In genomic region chr6:2436391-2437154, GRCh38 we compare ENCODE assay signal across 15 cellular contexts.
A peak's percentile ranks its signal among the peaks of the same experiment; 100 is the strongest.
DNase-seq lines count a peak whose midpoint lies in the region; ATAC-seq and TF ChIP-seq lines count a peak whose summit lies in the region.
"Had no signal": no experiment of that assay in that cellular context is flagged by ENCODE, and none has a peak within 500 bp of the region (broad histone marks: within the 10 kb centered on the region; RNA-seq: fewer than 3 reads in every experiment).

No MANE protein-coding gene starts in this region.

- H3K36me3 ChIP-seq in IMR-90 (ENCODE audit: control insufficient read depth, insufficient read depth, low read length), result no peaks in the 10 kb centered on the region
- H3K36me3 ChIP-seq in naive thymus-derived CD4-positive, alpha-beta T cell (ENCODE audit: control insufficient read depth in 2 of 3, insufficient read depth in 3 of 3, low read length in 3 of 3), result no peaks in the 10 kb centered on the region

- H3K27me3 ChIP-seq in IMR-90 (ENCODE audit: control insufficient read depth, insufficient read depth, low read length), result no peaks in the 10 kb centered on the region
- no peaks in the 10 kb centered on the region for H3K27me3 ChIP-seq in naive thymus-derived CD4-positive, alpha-beta T cell (ENCODE audit: control insufficient read depth in 2 of 2, insufficient read depth in 2 of 2, low read length in 2 of 2)

- H4K91ac ChIP-seq in IMR-90 (ENCODE audit: insufficient read depth, low read depth, low read length), result no peak overlapping the region

- no peaks in the 10 kb centered on the region for H3K79me1 ChIP-seq in IMR-90 (ENCODE audit: low read depth in 1 of 2, low read length in 2 of 2)

- no peak for TF ChIP-seq POLR2A in IMR-90 (IDR thresholded peaks at IDR 0.05; ENCODE audit: low read depth, low read length)

- H3K4me1 Mint-ChIP-seq in chondrocyte (ENCODE audit: low read depth) (peaks cover 49% of the 10 kb centered on the region), nephron (peaks cover 46% of the 10 kb centered on the region), osteocyte (ENCODE audit: unreplicated experiment) (peaks cover 45% of the 10 kb centered on the region)
- H3K4me1 Mint-ChIP-seq in naive thymus-derived CD4-positive, alpha-beta T cell, result no peaks in the 10 kb centered on the region
- H3K4me1 Mint-ChIP-seq: CD4-positive, alpha-beta memory T cell had no signal

- H3K23ac ChIP-seq in IMR-90 (ENCODE audit: low read depth, low read length), result no peak overlapping the region

- dilution Hi-C loops in IMR-90 (cut with HindIII; ENCODE audit: low sequenced_read_pairs, unreplicated experiment), result no loop called here

- no peak overlapping the region for H2BK5ac ChIP-seq in IMR-90 (ENCODE audit: low read depth, low read length, poor library complexity, severe bottlenecking)

- no peaks in the 10 kb centered on the region for H3K9me3 ChIP-seq in IMR-90 (ENCODE audit: control insufficient read depth, insufficient read depth, low read length)
- no peaks in the 10 kb centered on the region for H3K9me3 ChIP-seq in naive thymus-derived CD4-positive, alpha-beta T cell (ENCODE audit: control insufficient read depth in 2 of 3, low read length in 3 of 3)

- H4K5ac ChIP-seq in IMR-90 (ENCODE audit: low read depth, low read length), result no peak overlapping the region

- 0 out of 2 replicates have a peak overlapping the region, but pooled peaks have one; percentile 35 for H2AK5ac ChIP-seq in IMR-90 (ENCODE audit: low read depth, low read length)

- TF ChIP-seq CTCF in IMR-90 (conservative IDR thresholded peaks at IDR 0.05; ENCODE audit: low read depth, low read length), result no peak
- TF ChIP-seq CTCF in chondrocyte (IDR thresholded peaks at IDR 0.05), result no peak
- TF ChIP-seq CTCF in nephron (IDR thresholded peaks at IDR 0.05; ENCODE audit: unreplicated experiment in 3 of 3), result no peak
- no peak for TF ChIP-seq CTCF in osteocyte (IDR thresholded peaks at IDR 0.05)

- no peaks in the 10 kb centered on the region for H3K27me3 Mint-ChIP-seq in chondrocyte (ENCODE audit: low read depth)
- H3K27me3 Mint-ChIP-seq in nephron (ENCODE audit: low read depth), result peaks cover 9% of the 10 kb centered on the region
- H3K27me3 Mint-ChIP-seq in osteocyte (ENCODE audit: unreplicated experiment), result no peaks in the 10 kb centered on the region
- H3K27me3 Mint-ChIP-seq in naive thymus-derived CD4-positive, alpha-beta T cell, result peaks cover 0 to 13% (median 0%) of the 10 kb centered on the region in 5 donors

- in situ Hi-C loops in IMR-90 (cut with MboI; ENCODE audit: low sequenced_read_pairs), result no loop called here

- no peak overlapping the region for H3K14ac ChIP-seq in IMR-90 (replicated peaks; ENCODE audit: low read depth, low read length)

- peaks cover 21% of the 10 kb centered on the region for H3K4me1 ChIP-seq in IMR-90 (ENCODE audit: control insufficient read depth, insufficient read depth, low read length)
- H3K4me1 ChIP-seq in naive thymus-derived CD4-positive, alpha-beta T cell (ENCODE audit: control insufficient read depth in 2 of 2, insufficient read depth in 2 of 2, low read length in 2 of 2), result no peaks in the 10 kb centered on the region

- H4K8ac ChIP-seq in IMR-90 (ENCODE audit: low read depth in 2 of 2, low read length in 2 of 2), result no peak overlapping the region

- H3K9me3 Mint-ChIP-seq in chondrocyte (ENCODE audit: low read depth), result no peaks in the 10 kb centered on the region
- no peaks in the 10 kb centered on the region for H3K9me3 Mint-ChIP-seq in nephron
- H3K9me3 Mint-ChIP-seq in osteocyte (ENCODE audit: unreplicated experiment), result no peaks in the 10 kb centered on the region
- peaks cover 0 to 3% (median 0%) of the 10 kb centered on the region in 11 donors for H3K9me3 Mint-ChIP-seq in naive thymus-derived CD4-positive, alpha-beta T cell
- H3K9me3 Mint-ChIP-seq: CD4-positive, alpha-beta memory T cell had no signal

- H3K18ac ChIP-seq in IMR-90 (ENCODE audit: low read depth, low read length), result no peak overlapping the region

- no peaks in the 10 kb centered on the region for H4K20me1 ChIP-seq in IMR-90 (ENCODE audit: insufficient read depth, low read length)

- no peak overlapping the region for H3K4ac ChIP-seq in IMR-90 (ENCODE audit: low read depth, low read length)

- no peak overlapping the region for H2BK20ac ChIP-seq in IMR-90 (ENCODE audit: low read depth, low read length)

- no peak overlapping the region for H2BK120ac ChIP-seq in IMR-90 (ENCODE audit: low read depth, low read length)

- no peak overlapping the region for H3K9ac ChIP-seq in IMR-90 (ENCODE audit: low read depth, low read length)
- H3K9ac ChIP-seq: GM23248 had no signal

- CTCF ChIA-PET in IMR-90 (lab: Yijun Ruan, JAX), result no interaction called here
- CTCF ChIA-PET in naive thymus-derived CD4-positive, alpha-beta T cell (lab: Charles Lee), result no interaction called here

- no peak overlapping the region for H3K56ac ChIP-seq in IMR-90 (ENCODE audit: extremely low read depth, insufficient read depth, low read length)

- DNase-seq in IMR-90, result no peak
- peak; percentile 82 for DNase-seq in chondrocyte (ENCODE audit: low spot score)
- no peak for DNase-seq in osteocyte (ENCODE audit: extremely low spot score, unreplicated experiment)
- no peak for DNase-seq in posterior vena cava (ENCODE audit: low spot score)
- no peak for DNase-seq in naive thymus-derived CD4-positive, alpha-beta T cell
- DNase-seq in NCI-H526 (lab: John Stamatoyannopoulos, UW), result no peak
- DNase-seq: C1 segment of cervical spinal cord; CD4-positive, alpha-beta memory T cell; COR-L47; DMS153; DND-41; GM23248; H7; HCEC 1CT had no signal

- no peak overlapping the region for H3K4me3 Mint-ChIP-seq in chondrocyte (ENCODE audit: unreplicated experiment)
- H3K4me3 Mint-ChIP-seq in nephron, result no peak overlapping the region
- no peak overlapping the region for H3K4me3 Mint-ChIP-seq in osteocyte (ENCODE audit: unreplicated experiment)
- no peak overlapping the region for H3K4me3 Mint-ChIP-seq in naive thymus-derived CD4-positive, alpha-beta T cell
- H3K4me3 Mint-ChIP-seq: CD4-positive, alpha-beta memory T cell had no signal

- H2AFZ ChIP-seq in IMR-90 (replicated peaks; ENCODE audit: low read length, poor library complexity), result no peak overlapping the region
- H2AFZ ChIP-seq: GM23248 had no signal

- intact Hi-C loops in IMR-90 (cut with micrococcal nuclease) (no loop called here), posterior vena cava (cut with DNase I) (loop anchor here in 1 of 2 donors (5.0 kb wide), 1 partner anchor 824 kb away; no protein-coding TSS in a partner anchor)
- intact Hi-C loops in naive thymus-derived CD4-positive, alpha-beta T cell (cut with micrococcal nuclease), result no loop called here

- H2AK9ac ChIP-seq in IMR-90 (replicated peaks; ENCODE audit: low read depth, low read length, poor library complexity), result no peak overlapping the region

- H3K27ac ChIP-seq in IMR-90 (ENCODE audit: insufficient read depth, low read length), result no peak overlapping the region
- no peak overlapping the region for H3K27ac ChIP-seq in naive thymus-derived CD4-positive, alpha-beta T cell (ENCODE audit: low read depth, low read length)
- H3K27ac ChIP-seq: GM23248 had no signal

- BruUV-seq in IMR-90 (replicated peaks; lab: Mats Ljungman, UMichigan), result no TSS peak

- H3K4me3 ChIP-seq in IMR-90 (ENCODE audit: insufficient read depth, low read depth, low read length), result no peak overlapping the region
- no peak overlapping the region for H3K4me3 ChIP-seq in naive thymus-derived CD4-positive, alpha-beta T cell (ENCODE audit: low read length)
- H3K4me3 ChIP-seq: GM23248 had no signal

- ATAC-seq in IMR-90 (ENCODE audit: low read depth), result no peak
- ATAC-seq in naive thymus-derived CD4-positive, alpha-beta T cell, result no peak

- WGBS in IMR-90 (ENCODE audit: extremely low coverage in 2 of 2, insufficient read length in 1 of 2), 2 experiments, result 88% methylated on average over 9 of the region's 23 CpGs; no CpG with 5 or more reads in 1 of the 2 experiments

- TF ChIP-seq RAD21 in IMR-90 (IDR thresholded peaks at IDR 0.05; ENCODE audit: low read length), result no peak

- peaks cover 18% of the 10 kb centered on the region for H3K9me1 ChIP-seq in IMR-90 (ENCODE audit: insufficient read depth, low read length)

- H2BK15ac ChIP-seq in IMR-90 (ENCODE audit: low read depth, low read length), result no peak overlapping the region

- H3K4me2 ChIP-seq in IMR-90 (ENCODE audit: low read depth, low read length), result no peak overlapping the region

- peaks cover 2% of the 10 kb centered on the region for H3K36me3 Mint-ChIP-seq in chondrocyte (ENCODE audit: low read depth)
- no peaks in the 10 kb centered on the region for H3K36me3 Mint-ChIP-seq in nephron (ENCODE audit: low read depth)
- no peaks in the 10 kb centered on the region for H3K36me3 Mint-ChIP-seq in osteocyte (ENCODE audit: unreplicated experiment)
- peaks cover 0 to 23% (median 15%) of the 10 kb centered on the region in 5 donors for H3K36me3 Mint-ChIP-seq in naive thymus-derived CD4-positive, alpha-beta T cell
- H3K36me3 Mint-ChIP-seq: CD4-positive, alpha-beta memory T cell had no signal

- H3K27ac Mint-ChIP-seq in chondrocyte (ENCODE audit: unreplicated experiment) (peak overlapping the region; percentile 81), nephron (peak overlapping the region in 2 of 3 experiments; percentile 25), osteocyte (ENCODE audit: unreplicated experiment) (peak overlapping the region; percentile 75)
- no peak overlapping the region for H3K27ac Mint-ChIP-seq in naive thymus-derived CD4-positive, alpha-beta T cell
- H3K27ac Mint-ChIP-seq: CD4-positive, alpha-beta memory T cell had no signal

- POLR2A ChIA-PET in IMR-90 (lab: Charles Lee; ENCODE audit: unreplicated experiment), result interaction anchor here (0.6 kb wide), 1 partner anchor 214 kb away, joined by 4 read pairs; no protein-coding TSS in a partner anchor
- POLR2A ChIA-PET in naive thymus-derived CD4-positive, alpha-beta T cell (lab: Charles Lee), result no interaction called here

TF ChIP-seq in IMR-90, 13 proteins besides CTCF, POLR2A, EP300 and RAD21 (continues in another document):
- TF ChIP-seq BHLHE40 (IDR thresholded peaks at IDR 0.05; ENCODE audit: low read depth, low read length), result no peak
- no peak for TF ChIP-seq CEBPB (IDR thresholded peaks at IDR 0.05; ENCODE audit: low read depth, low read length)
- no peak for TF ChIP-seq MAFK (IDR thresholded peaks at IDR 0.05; ENCODE audit: low read depth, low read length)
- TF ChIP-seq CHD1 (IDR thresholded peaks at IDR 0.05; ENCODE audit: low read depth, low read length), result no peak
- no peak for TF ChIP-seq FOS (IDR thresholded peaks at IDR 0.05; ENCODE audit: low read depth, low read length)
- TF ChIP-seq, protein P1, sequence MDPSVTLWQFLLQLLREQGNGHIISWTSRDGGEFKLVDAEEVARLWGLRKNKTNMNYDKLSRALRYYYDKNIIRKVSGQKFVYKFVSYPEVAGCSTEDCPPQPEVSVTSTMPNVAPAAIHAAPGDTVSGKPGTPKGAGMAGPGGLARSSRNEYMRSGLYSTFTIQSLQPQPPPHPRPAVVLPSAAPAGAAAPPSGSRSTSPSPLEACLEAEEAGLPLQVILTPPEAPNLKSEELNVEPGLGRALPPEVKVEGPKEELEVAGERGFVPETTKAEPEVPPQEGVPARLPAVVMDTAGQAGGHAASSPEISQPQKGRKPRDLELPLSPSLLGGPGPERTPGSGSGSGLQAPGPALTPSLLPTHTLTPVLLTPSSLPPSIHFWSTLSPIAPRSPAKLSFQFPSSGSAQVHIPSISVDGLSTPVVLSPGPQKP (IDR thresholded peaks at IDR 0.05; ENCODE audit: borderline replicate concordance, low read depth, low read length), result no peak
- no peak for TF ChIP-seq RFX5 (IDR thresholded peaks at IDR 0.05; ENCODE audit: low read depth, low read length)

Comparison
In these comparisons a context has a peak if more than half of its experiments do, and no peak if none do; other contexts are left out.
1. H3K27ac Mint-ChIP-seq: peak in chondrocyte (single experiment), nephron (2 of 3) and osteocyte (single experiment); none in naive thymus-derived CD4-positive, alpha-beta T cell (0 of 9).